Comparison of ENCODE assay signal across 8 cellular contexts in genomic region chr3:196942915-196943277, GRCh38. TPM values are rescaled to one million over a fixed set of nuclear protein-coding genes. Genes with fewer than 3 reads are reported as not detected.
A peak's percentile ranks its signal among the peaks of the same experiment; 100 is the strongest.
DNase-seq lines count a peak whose midpoint lies in the region; ATAC-seq and TF ChIP-seq lines count a peak whose summit lies in the region.

No MANE protein-coding gene starts in this region.

- peak overlapping the region; percentile 98 for H3K27ac ChIP-seq in BLaER1
- peak overlapping the region in 4 of 5 donors; percentile 71 to 97 (median 89) for H3K27ac ChIP-seq in adrenal gland
- peak overlapping the region; percentile 91 for H3K27ac ChIP-seq in smooth muscle cell (ENCODE audit: low read depth)

- DNase-seq in KBM-7 (peak; percentile 50), adrenal gland (peak in 4 of 7 donors; percentile 32 to 68 (median 34)), immature natural killer cell (no peak), smooth muscle cell (lab: John Stamatoyannopoulos, UW; ENCODE audit: unreplicated experiment) (no peak), Kasumi-1 (lab: John Stamatoyannopoulos, UW) (no peak)

- H3K79me2 ChIP-seq in smooth muscle cell (ENCODE audit: low read depth), result peaks cover 49% of the 10 kb centered on the region

- no peak overlapping the region for H2AFZ ChIP-seq in smooth muscle cell (ENCODE audit: low read depth)

- peaks cover 0 to 10% (median 4%) of the 10 kb centered on the region in 3 donors for H3K36me3 Mint-ChIP-seq in immature natural killer cell

- H3K27me3 Mint-ChIP-seq in immature natural killer cell (ENCODE audit: low read depth in 3 of 3), result peaks cover 5 to 17% (median 12%) of the 10 kb centered on the region in 3 donors

- H4K20me1 ChIP-seq in BLaER1, result peaks cover 57% of the 10 kb centered on the region
- H4K20me1 ChIP-seq in smooth muscle cell (ENCODE audit: low read depth), result peaks cover 4% of the 10 kb centered on the region

- peaks cover 39 to 44% of the 10 kb centered on the region in 2 donors for H3K4me1 Mint-ChIP-seq in immature natural killer cell

- no peak for TF ChIP-seq POLR2A in adrenal gland (IDR thresholded peaks at IDR 0.05)

- no peak for TF ChIP-seq CTCF in adrenal gland (IDR thresholded peaks at IDR 0.05)
- TF ChIP-seq CTCF in smooth muscle cell (IDR thresholded peaks at IDR 0.05; ENCODE audit: borderline replicate concordance, insufficient read depth, poor library complexity, severe bottlenecking), result no peak

- in situ Hi-C loops in KBM-7 (cut with MboI; ENCODE audit: low pct_unique_long_range_greater_than_20kb, low sequenced_read_pairs), result no loop called here

- H3K9ac ChIP-seq in BLaER1, result peak overlapping the region; percentile 98
- peak overlapping the region; percentile 90 for H3K9ac ChIP-seq in smooth muscle cell (ENCODE audit: low read depth)

- H3K27ac Mint-ChIP-seq in immature natural killer cell, result peak overlapping the region; percentile 88 to 98 (median 92)

- peak overlapping the region; percentile 92 to 97 (median 94) for H3K4me3 Mint-ChIP-seq in immature natural killer cell

- no peaks in the 10 kb centered on the region for H3K27me3 ChIP-seq in BLaER1
- no peaks in the 10 kb centered on the region for H3K27me3 ChIP-seq in adrenal gland
- H3K27me3 ChIP-seq in smooth muscle cell (ENCODE audit: low read depth), result no peaks in the 10 kb centered on the region

- H3K4me3 ChIP-seq in BLaER1 (peak overlapping the region; percentile 100), adrenal gland (peak overlapping the region; percentile 37 to 100 (median 68)), smooth muscle cell (peak overlapping the region; percentile 72)

- peaks cover 54% of the 10 kb centered on the region for H3K4me1 ChIP-seq in BLaER1
- H3K4me1 ChIP-seq in adrenal gland (replicated peaks in 1 of 2), result peaks cover 18 to 26% of the 10 kb centered on the region in 2 donors
- H3K4me1 ChIP-seq in smooth muscle cell (ENCODE audit: low read depth), result peaks cover 6% of the 10 kb centered on the region

- 0 to 1% (median 0%) methylated on average over 5 to 25 of the region's 25 CpGs for WGBS in adrenal gland, 4 donors
- 2% methylated on average over 25 of the region's 25 CpGs for WGBS in smooth muscle cell (ENCODE audit: low lambda C conversion rate)

- H3F3A ChIP-seq in smooth muscle cell (ENCODE audit: low read depth), result peaks cover 3% of the 10 kb centered on the region

- peak overlapping the region; percentile 96 for H3K4me2 ChIP-seq in BLaER1
- H3K4me2 ChIP-seq in smooth muscle cell, result peak overlapping the region; percentile 92

- intact Hi-C loops in adrenal gland (cut with DNase I), result loop anchor here in 1 of 2 donors (10.0 kb wide), 1 partner anchor 68 kb away; no protein-coding TSS in a partner anchor

- H3K36me3 ChIP-seq in BLaER1, result peaks cover 28% of the 10 kb centered on the region
- peaks cover 0 to 12% of the 10 kb centered on the region in 2 donors for H3K36me3 ChIP-seq in adrenal gland (replicated peaks in 1 of 2)
- peaks cover 4% of the 10 kb centered on the region for H3K36me3 ChIP-seq in smooth muscle cell (ENCODE audit: low read depth)

- no peaks in the 10 kb centered on the region for H3K9me3 ChIP-seq in BLaER1
- H3K9me3 ChIP-seq in adrenal gland (replicated peaks in 1 of 3), result no peaks in the 10 kb centered on the region
- H3K9me3 ChIP-seq in smooth muscle cell (replicated peaks; ENCODE audit: low read depth), result no peaks in the 10 kb centered on the region

- no peaks in the 10 kb centered on the region for H3K9me3 Mint-ChIP-seq in immature natural killer cell

- ATAC-seq in GM19467 (IDR thresholded peaks at IDR 0.05; ENCODE audit: unreplicated experiment) (peak; percentile 5), GM21526 (IDR thresholded peaks at IDR 0.05; ENCODE audit: low FRiP score, unreplicated experiment) (no peak)

RNA-seq across cellular contexts. Expression of gene NCBP2, which starts 0.6 kb away (rescaled TPM):
- total RNA-seq in adrenal gland (10 to 100 TPM; 38.5 to 77.8 (median 56.7) TPM), smooth muscle cell (47.0 and 55.0 TPM in 2 replicates)
- polyA plus RNA-seq in adrenal gland (100 to 1,000 TPM in 1 of 3 donors, 10 to 100 TPM in 2; 42.0 to 100 (median 48.4) TPM), immature natural killer cell (10 to 100 TPM; 28.4 to 57.2 (median 36.5) TPM), smooth muscle cell (69.3 and 78.6 TPM in 2 replicates)

RNA-seq across cellular contexts. Expression of gene PIGZ, which starts 25.7 kb away (rescaled TPM):
- total RNA-seq in adrenal gland (1 to 10 TPM in 7 of 8 donors, under 1 TPM in 1; 0.66 to 4.0 (median 2.1) TPM), smooth muscle cell (3.0 and 3.2 TPM in 2 replicates)
- polyA plus RNA-seq in adrenal gland (1 to 10 TPM in 2 of 3 donors, under 1 TPM in 1; 0.88 to 2.9 (median 2.0) TPM), immature natural killer cell (1 to 10 TPM; 1.6 to 2.9 (median 2.3) TPM), smooth muscle cell (1.8 and 2.6 TPM in 2 replicates)

Comparison
In these comparisons a context has a peak if more than half of its experiments do, and no peak if none do; other contexts are left out.
1. DNase-seq: peak in KBM-7 (single experiment) and adrenal gland (4 of 7); none in immature natural killer cell (0 of 3), smooth muscle cell (single experiment) and Kasumi-1 (0 of 2).
2. Peak in every context shown above with its lines, with median percentiles within 50 percentile points of each other: H3K27ac ChIP-seq and H3K4me3 ChIP-seq.